ENCODE assay signal across 8 cellular contexts in genomic region chr6:30101939-30102700, GRCh38. TPM values are rescaled to one million over a fixed set of nuclear protein-coding genes. Genes with fewer than 3 reads are reported as not detected.
DNase-seq lines count a peak whose midpoint lies in the region; ATAC-seq, FAIRE-seq and TF ChIP-seq lines count a peak whose summit lies in the region.

No MANE protein-coding gene starts in this region.

- POLR2A ChIA-PET in PC-3 (lab: Charles Lee; ENCODE audit: unreplicated experiment) = interaction anchor here (0.7 to 1.0 kb wide), 2 partner anchors 41 to 260 kb away, joined by 3 to 5 read pairs; partner anchors contain the start of gene POLR1H

- peak overlapping the region; percentile 90 for H3K4me2 ChIP-seq in PC-3 (ENCODE audit: low read length)

- BruUV-seq in PC-3 (replicated peaks; lab: Mats Ljungman, UMichigan) = no TSS peak

- H3K36me3 ChIP-seq in PC-3 (ENCODE audit: low read depth, low read length) = no peaks in the 10 kb centered on the region
- H3K36me3 ChIP-seq in mucosa of rectum (ENCODE audit: control insufficient read depth in 2 of 2, insufficient read depth in 2 of 2, low read length in 2 of 2) = peaks cover 0 to 2% of the 10 kb centered on the region in 2 donors

- peak overlapping the region; percentile 75 for H3K4me3 ChIP-seq in PC-3 (ENCODE audit: low read length)
- H3K4me3 ChIP-seq in mucosa of rectum (ENCODE audit: low read length in 2 of 2) = peak overlapping the region; percentile 66 to 76

- no peaks in the 10 kb centered on the region for H3K79me2 ChIP-seq in PC-3 (ENCODE audit: low read length)

- peak overlapping the region; percentile 99 for H2AFZ ChIP-seq in PC-3 (ENCODE audit: low read length)

- H3F3A ChIP-seq in PC-3 (ENCODE audit: low read length, unreplicated experiment) = no peaks in the 10 kb centered on the region

- H3K4me1 ChIP-seq in PC-3 (ENCODE audit: insufficient read depth, low read length) (peaks cover 31% of the 10 kb centered on the region), mucosa of rectum (ENCODE audit: control insufficient read depth in 2 of 2, insufficient read depth in 2 of 2, low read length in 2 of 2) (peaks cover 36 to 43% of the 10 kb centered on the region in 2 donors)

- DNase-seq in GM12892 (ENCODE audit: insufficient read length) (peak; percentile 70), PC-3 (peak; percentile 93), cerebellar nuclear complex (lab: John Stamatoyannopoulos, UW) (no peak)
- DNase-seq in activated T-cell treated with anti-CD3 and anti-CD28 coated beads, Interleukin-2, amount 50 U/mL, for 48 hours = peak; percentile 82 to 86
- DNase-seq in stimulated activated CD8-positive, alpha-beta memory T cell treated with anti-CD3 and anti-CD28 coated beads, Interleukin-2, amount 100 ng/mL, for 1 hour (ENCODE audit: low read depth in 2 of 2) = peak; percentile 14 to 20

- FAIRE-seq in GM12892 (lab: Jason Lieb, UNC) = peak; percentile 56

- H3K9me3 ChIP-seq in PC-3 (ENCODE audit: low read length) = no peaks in the 10 kb centered on the region
- no peaks in the 10 kb centered on the region for H3K9me3 ChIP-seq in mucosa of rectum (ENCODE audit: control insufficient read depth in 2 of 2, low read length in 2 of 2)

- H3K27me3 ChIP-seq in PC-3 (ENCODE audit: low read length) = no peaks in the 10 kb centered on the region
- peaks cover 4 to 10% of the 10 kb centered on the region in 2 donors for H3K27me3 ChIP-seq in mucosa of rectum (ENCODE audit: control insufficient read depth in 2 of 2, insufficient read depth in 2 of 2, low read length in 2 of 2)

- peak overlapping the region; percentile 42 for H3K9ac ChIP-seq in PC-3 (ENCODE audit: low read length)
- H3K9ac ChIP-seq in mucosa of rectum (ENCODE audit: low read depth in 1 of 2, low read length in 2 of 2) = peak overlapping the region; percentile 76 to 80

- no peak overlapping the region for H3K27ac ChIP-seq in PC-3 (ENCODE audit: low read length)
- peak overlapping the region; percentile 85 to 91 for H3K27ac ChIP-seq in mucosa of rectum (ENCODE audit: low read depth in 2 of 2, low read length in 2 of 2)

- peak; percentile 37; the same call in 1 of the 2 replicates for TF ChIP-seq CTCF in PC-3 (conservative IDR thresholded peaks at IDR 0.05; ENCODE audit: low read depth, low read length)

- no peak for TF ChIP-seq POLR2A in GM12892 (IDR thresholded peaks at IDR 0.05; ENCODE audit: low read depth, low read length)

- H4K20me1 ChIP-seq in PC-3 (ENCODE audit: low read length) = no peaks in the 10 kb centered on the region

- no peaks in the 10 kb centered on the region for H3K9me2 ChIP-seq in PC-3 (replicated peaks; ENCODE audit: low read length)

- CTCF ChIA-PET in PC-3 (lab: Charles Lee) = interaction anchor here (0.6 to 4.8 kb wide), 4 partner anchors 26 to 189 kb away, joined by 3 to 107 read pairs (median 3); partner anchors contain the start of gene POLR1H

- ATAC-seq in HG03342 (IDR thresholded peaks at IDR 0.05; ENCODE audit: unreplicated experiment) (peak; percentile 69), PC-3 (peak; percentile 81), esophagus mucosa (peak; percentile 87)

- intact Hi-C loops in PC-3 (cut with micrococcal nuclease) = loop anchor here (2.0 kb wide), 3 partner anchors 27 to 311 kb away; partner anchors contain the start of genes PPP1R11 and RNF39

RNA-seq across cellular contexts. Expression of gene TRIM31, which starts 10.8 kb away (rescaled TPM):
- polyA plus RNA-seq in GM12892 (2012; ENCODE audit: missing spikeins) = not detected
- 0.11 and 0.52 TPM in 2 replicates for total RNA-seq in PC-3 (2014; rRNA removed)
- total RNA-seq in esophagus mucosa = 0.20 TPM

RNA-seq across cellular contexts. Expression of gene RNF39, which starts 26.6 kb away (rescaled TPM):
- polyA plus RNA-seq in GM12892 (2012; ENCODE audit: missing spikeins) = 0.34 TPM
- 2.0 and 4.2 TPM in 2 replicates for total RNA-seq in PC-3 (2014; rRNA removed)
- total RNA-seq in esophagus mucosa = 2.6 TPM

RNA-seq across cellular contexts. Expression of gene TRIM40, which starts 33.8 kb away (rescaled TPM):
- polyA plus RNA-seq in GM12892 (2012; ENCODE audit: missing spikeins) = not detected
- total RNA-seq in PC-3 (2014; rRNA removed) = not detected in 2 replicates
- not detected for total RNA-seq in esophagus mucosa

RNA-seq across cellular contexts. Expression of gene PPP1R11, which starts 35.1 kb away (rescaled TPM):
- polyA plus RNA-seq in GM12892 (2012; ENCODE audit: missing spikeins) = 25.4 TPM
- total RNA-seq in PC-3 (2014; rRNA removed) (49.5 and 58.8 TPM in 2 replicates), esophagus mucosa (46.3 TPM)

RNA-seq across cellular contexts. Expression of gene POLR1H, which starts 41.1 kb away (rescaled TPM):
- 53.2 TPM for polyA plus RNA-seq in GM12892 (2012; ENCODE audit: missing spikeins)
- 26.3 and 40.0 TPM in 2 replicates for total RNA-seq in PC-3 (2014; rRNA removed)
- total RNA-seq in esophagus mucosa = 33.1 TPM

Comparison
In these comparisons a context has a peak if more than half of its experiments do, and no peak if none do; other contexts are left out.
1. DNase-seq: peak in GM12892 (single experiment), PC-3 (single experiment), activated T-cell treated with anti-CD3 and anti-CD28 coated beads, Interleukin-2, amount 50 U/mL, for 48 hours (2 of 2) and stimulated activated CD8-positive, alpha-beta memory T cell treated with anti-CD3 and anti-CD28 coated beads, Interleukin-2, amount 100 ng/mL, for 1 hour (2 of 2); none in cerebellar nuclear complex (0 of 2).
2. Peak in every context shown above with its lines, with median percentiles within 50 percentile points of each other: ATAC-seq.